Comparison of ENCODE assay signal across 17 cellular contexts in the genomic region with DNA sequence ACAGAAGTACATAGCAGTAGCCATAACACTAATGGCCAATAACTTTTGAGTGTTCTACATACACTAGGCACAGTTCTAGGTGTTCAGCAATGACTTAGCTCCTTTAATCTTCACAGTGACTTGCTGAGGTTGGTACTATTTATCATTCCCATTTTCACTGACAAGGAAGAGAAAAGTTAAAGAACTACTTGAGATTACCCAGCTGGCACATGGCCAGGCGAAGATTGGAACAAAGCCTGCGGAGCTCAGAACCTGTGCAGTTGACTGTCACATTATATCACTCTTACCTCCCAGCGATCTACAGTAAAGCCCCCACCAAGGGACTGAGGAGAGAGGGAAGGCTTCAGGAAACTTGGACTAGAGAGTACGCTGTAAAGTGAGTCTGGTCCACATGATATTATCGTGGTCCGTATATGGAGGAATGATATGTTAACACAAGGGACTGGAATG. TPM values are rescaled to one million over a fixed set of nuclear protein-coding genes. Genes with fewer than 3 reads are reported as not detected.
DNase-seq lines count a peak whose midpoint lies in the region; ATAC-seq and TF ChIP-seq lines count a peak whose summit lies in the region.
"Had no signal": no experiment of that assay in that cellular context is flagged by ENCODE, and none has a peak within 500 bp of the region (broad histone marks: within the 10 kb centered on the region; RNA-seq: fewer than 3 reads in every experiment).

No MANE protein-coding gene starts in this region.

- H3K9me3 ChIP-seq in HEK293 (ENCODE audit: control insufficient read depth, insufficient read depth, low read depth, low read length) (no peaks in the 10 kb centered on the region), sigmoid colon (no peaks in the 10 kb centered on the region), ascending aorta (no peaks in the 10 kb centered on the region)

- POLR2A ChIA-PET in HEK293 (lab: Yijun Ruan, JAX), result interaction anchor here (1.9 kb wide), 1 partner anchor 89 kb away, joined by 11 read pairs; a partner anchor contains a TSS

- H3K27ac ChIP-seq in HEK293 (ENCODE audit: extremely low read depth, low read depth, low read length) (peak overlapping the region; percentile 34), foreskin keratinocyte (no peak overlapping the region), sigmoid colon (peak overlapping the region; percentile 35 to 70 (median 66)), ascending aorta (no peak overlapping the region)

- DNase-seq in NCI-H82 treated with DMSO at 0.1 percent for 48 hours (lab: John Stamatoyannopoulos, UW; ENCODE audit: unreplicated experiment) (peak; percentile 87), foreskin keratinocyte (no peak), sigmoid colon (no peak), ascending aorta (ENCODE audit: low spot score in 2 of 2) (no peak), posterior vena cava (ENCODE audit: low spot score) (no peak)
- DNase-seq: activated CD4-positive, alpha-beta T cell treated with anti-CD3 and anti-CD28 coated beads for 1 hour; activated CD8-positive, alpha-beta memory T cell treated with anti-CD3 and anti-CD28 coated beads, Interleukin-2, amount 50 U/mL, for 4 hours; activated naive CD4-positive, alpha-beta T cell treated with anti-CD3 and anti-CD28 coated beads, Interleukin-2, amount 10 ng/mL, durations not matched to agents 7 days and 5 days; HCEC 1CT; Karpas-422; NCI-H1417; NCI-H446 treated with DMSO at 0.1 percent for 48 hours; stimulated activated naive B cell treated with anti-CD40 and anti-IgM and Interleukin-4, amounts not matched to agents 10 μg/mL and 1 μg/mL and 100 μg/mL, for 72 hours; T-cell had no signal

- H3K27me3 ChIP-seq in foreskin keratinocyte, result no peaks in the 10 kb centered on the region
- H3K27me3 ChIP-seq in sigmoid colon, result no peaks in the 10 kb centered on the region
- H3K27me3 ChIP-seq in ascending aorta, result no peaks in the 10 kb centered on the region

- H3K4me3 ChIP-seq in HEK293 (ENCODE audit: low read depth, low read length) (no peak overlapping the region), sigmoid colon (no peak overlapping the region), ascending aorta (no peak overlapping the region)
- H3K4me3 ChIP-seq: lung had no signal

- H3K36me3 ChIP-seq in HEK293 (ENCODE audit: control insufficient read depth in 2 of 2, insufficient read depth in 1 of 2, low read length in 2 of 2), result no peaks in the 10 kb centered on the region
- H3K36me3 ChIP-seq in sigmoid colon, result no peaks in the 10 kb centered on the region
- H3K36me3 ChIP-seq in ascending aorta, result no peaks in the 10 kb centered on the region

- CTCF ChIA-PET in HEK293 (lab: Yijun Ruan, JAX), result no interaction called here

- no peak for TF ChIP-seq EP300 in sigmoid colon (IDR thresholded peaks at IDR 0.05)

- ATAC-seq in foreskin keratinocyte (peak; percentile 12), HG02885 (IDR thresholded peaks at IDR 0.05; ENCODE audit: poor library complexity, unreplicated experiment) (no peak)
- ATAC-seq: stimulated activated naive B cell treated with anti-CD40 and anti-IgM and Interleukin-4, amounts not matched to agents 10 μg/mL and 1 μg/mL and 100 μg/mL, for 72 hours; T-cell had no signal

- TF ChIP-seq POLR2A in sigmoid colon (IDR thresholded peaks at IDR 0.05), result no peak

- WGBS in sigmoid colon, 2 donors, result 20 to 61% methylated on average over 6 of the region's 6 CpGs

- TF ChIP-seq CTCF in HEK293 (tag by site-specific recombination; IDR thresholded peaks at IDR 0.05) (no peak), foreskin keratinocyte (conservative IDR thresholded peaks at IDR 0.05) (no peak), sigmoid colon (IDR thresholded peaks at IDR 0.05) (no peak), ascending aorta (IDR thresholded peaks at IDR 0.05) (no peak)

- H3K4me1 ChIP-seq in HEK293 (ENCODE audit: control insufficient read depth, insufficient read depth, low read length) (peaks cover 3% of the 10 kb centered on the region; the same call in 1 of the 2 replicates), foreskin keratinocyte (peaks cover 14% of the 10 kb centered on the region), sigmoid colon (peaks cover 0 to 54% (median 47%) of the 10 kb centered on the region in 4 donors), ascending aorta (no peaks in the 10 kb centered on the region)

- intact Hi-C loops in sigmoid colon (cut with DNase I), result loop anchor here (2.0 to 5.0 kb wide), 2 partner anchors 41 to 90 kb away; a partner anchor contains a TSS
- intact Hi-C loops in ascending aorta (cut with DNase I), result no loop called here
- intact Hi-C loops in posterior vena cava (cut with DNase I), result no loop called here

TF ChIP-seq in HEK293, 187 proteins besides CTCF, POLR2A, EP300 and RAD21 (continues in another document):
- TF ChIP-seq KLF10 (tag by site-specific recombination; IDR thresholded peaks at IDR 0.05) (0 out of 2 replicates have a peak, but pooled peaks have one; percentile 25), ZSCAN30 (tag by site-specific recombination; IDR thresholded peaks at IDR 0.05) (no peak), GLIS1 (tag by site-specific recombination; IDR thresholded peaks at IDR 0.05) (peak; percentile 79), OSR2 (tag by site-specific recombination; IDR thresholded peaks at IDR 0.05) (peak; percentile 45; the same call in 1 of the 2 replicates), ZNF600 (tag by site-specific recombination; IDR thresholded peaks at IDR 0.05) (0 out of 2 replicates have a peak, but pooled peaks have one; percentile 10), KLF1 (tag by site-specific recombination; IDR thresholded peaks at IDR 0.05) (no peak), ZBTB17 (tag by site-specific recombination; IDR thresholded peaks at IDR 0.05) (peak; percentile 56)
- TF ChIP-seq, protein P1, sequence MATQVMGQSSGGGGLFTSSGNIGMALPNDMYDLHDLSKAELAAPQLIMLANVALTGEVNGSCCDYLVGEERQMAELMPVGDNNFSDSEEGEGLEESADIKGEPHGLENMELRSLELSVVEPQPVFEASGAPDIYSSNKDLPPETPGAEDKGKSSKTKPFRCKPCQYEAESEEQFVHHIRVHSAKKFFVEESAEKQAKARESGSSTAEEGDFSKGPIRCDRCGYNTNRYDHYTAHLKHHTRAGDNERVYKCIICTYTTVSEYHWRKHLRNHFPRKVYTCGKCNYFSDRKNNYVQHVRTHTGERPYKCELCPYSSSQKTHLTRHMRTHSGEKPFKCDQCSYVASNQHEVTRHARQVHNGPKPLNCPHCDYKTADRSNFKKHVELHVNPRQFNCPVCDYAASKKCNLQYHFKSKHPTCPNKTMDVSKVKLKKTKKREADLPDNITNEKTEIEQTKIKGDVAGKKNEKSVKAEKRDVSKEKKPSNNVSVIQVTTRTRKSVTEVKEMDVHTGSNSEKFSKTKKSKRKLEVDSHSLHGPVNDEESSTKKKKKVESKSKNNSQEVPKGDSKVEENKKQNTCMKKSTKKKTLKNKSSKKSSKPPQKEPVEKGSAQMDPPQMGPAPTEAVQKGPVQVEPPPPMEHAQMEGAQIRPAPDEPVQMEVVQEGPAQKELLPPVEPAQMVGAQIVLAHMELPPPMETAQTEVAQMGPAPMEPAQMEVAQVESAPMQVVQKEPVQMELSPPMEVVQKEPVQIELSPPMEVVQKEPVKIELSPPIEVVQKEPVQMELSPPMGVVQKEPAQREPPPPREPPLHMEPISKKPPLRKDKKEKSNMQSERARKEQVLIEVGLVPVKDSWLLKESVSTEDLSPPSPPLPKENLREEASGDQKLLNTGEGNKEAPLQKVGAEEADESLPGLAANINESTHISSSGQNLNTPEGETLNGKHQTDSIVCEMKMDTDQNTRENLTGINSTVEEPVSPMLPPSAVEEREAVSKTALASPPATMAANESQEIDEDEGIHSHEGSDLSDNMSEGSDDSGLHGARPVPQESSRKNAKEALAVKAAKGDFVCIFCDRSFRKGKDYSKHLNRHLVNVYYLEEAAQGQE (tag by site-specific recombination; IDR thresholded peaks at IDR 0.05), result no peak
- TF ChIP-seq, protein P2, sequence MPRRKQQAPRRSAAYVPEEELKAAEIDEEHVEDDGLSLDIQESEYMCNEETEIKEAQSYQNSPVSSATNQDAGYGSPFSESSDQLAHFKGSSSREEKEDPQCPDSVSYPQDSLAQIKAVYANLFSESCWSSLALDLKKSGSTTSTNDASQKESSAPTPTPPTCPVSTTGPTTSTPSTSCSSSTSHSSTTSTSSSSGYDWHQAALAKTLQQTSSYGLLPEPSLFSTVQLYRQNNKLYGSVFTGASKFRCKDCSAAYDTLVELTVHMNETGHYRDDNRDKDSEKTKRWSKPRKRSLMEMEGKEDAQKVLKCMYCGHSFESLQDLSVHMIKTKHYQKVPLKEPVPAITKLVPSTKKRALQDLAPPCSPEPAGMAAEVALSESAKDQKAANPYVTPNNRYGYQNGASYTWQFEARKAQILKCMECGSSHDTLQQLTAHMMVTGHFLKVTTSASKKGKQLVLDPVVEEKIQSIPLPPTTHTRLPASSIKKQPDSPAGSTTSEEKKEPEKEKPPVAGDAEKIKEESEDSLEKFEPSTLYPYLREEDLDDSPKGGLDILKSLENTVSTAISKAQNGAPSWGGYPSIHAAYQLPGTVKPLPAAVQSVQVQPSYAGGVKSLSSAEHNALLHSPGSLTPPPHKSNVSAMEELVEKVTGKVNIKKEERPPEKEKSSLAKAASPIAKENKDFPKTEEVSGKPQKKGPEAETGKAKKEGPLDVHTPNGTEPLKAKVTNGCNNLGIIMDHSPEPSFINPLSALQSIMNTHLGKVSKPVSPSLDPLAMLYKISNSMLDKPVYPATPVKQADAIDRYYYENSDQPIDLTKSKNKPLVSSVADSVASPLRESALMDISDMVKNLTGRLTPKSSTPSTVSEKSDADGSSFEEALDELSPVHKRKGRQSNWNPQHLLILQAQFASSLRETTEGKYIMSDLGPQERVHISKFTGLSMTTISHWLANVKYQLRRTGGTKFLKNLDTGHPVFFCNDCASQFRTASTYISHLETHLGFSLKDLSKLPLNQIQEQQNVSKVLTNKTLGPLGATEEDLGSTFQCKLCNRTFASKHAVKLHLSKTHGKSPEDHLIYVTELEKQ (tag by site-specific recombination; IDR thresholded peaks at IDR 0.05; ENCODE audit: borderline replicate concordance), result no peak
- TF ChIP-seq, protein P3, sequence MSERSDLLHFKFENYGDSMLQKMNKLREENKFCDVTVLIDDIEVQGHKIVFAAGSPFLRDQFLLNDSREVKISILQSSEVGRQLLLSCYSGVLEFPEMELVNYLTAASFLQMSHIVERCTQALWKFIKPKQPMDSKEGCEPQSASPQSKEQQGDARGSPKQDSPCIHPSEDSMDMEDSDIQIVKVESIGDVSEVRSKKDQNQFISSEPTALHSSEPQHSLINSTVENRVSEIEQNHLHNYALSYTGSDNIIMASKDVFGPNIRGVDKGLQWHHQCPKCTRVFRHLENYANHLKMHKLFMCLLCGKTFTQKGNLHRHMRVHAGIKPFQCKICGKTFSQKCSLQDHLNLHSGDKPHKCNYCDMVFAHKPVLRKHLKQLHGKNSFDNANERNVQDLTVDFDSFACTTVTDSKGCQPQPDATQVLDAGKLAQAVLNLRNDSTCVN (tag by site-specific recombination; optimal IDR thresholded peaks at IDR 0.05), result no peak

RNA-seq across cellular contexts. Expression of a gene that starts 42.4 kb away (rescaled TPM):
- total RNA-seq in foreskin keratinocyte, result 21.5 and 23.6 TPM in 2 replicates
- 9.2 and 11.1 TPM in 2 replicates for polyA plus RNA-seq in foreskin keratinocyte
- total RNA-seq in sigmoid colon, result 10 to 100 TPM in 2 of 4 donors, 1 to 10 TPM in 2; 7.3 to 18.3 (median 9.9) TPM
- polyA plus RNA-seq in sigmoid colon, result 1 to 10 TPM in 1 of 3 donors, under 1 TPM in 2; 0.60 to 2.7 (median 0.92) TPM
- total RNA-seq in ascending aorta, result 6.1 TPM
- 10 to 100 TPM; 10.6 to 13.0 TPM for total RNA-seq in posterior vena cava

Comparison
In these comparisons a context has a peak if more than half of its experiments do, and no peak if none do; other contexts are left out.
1. H3K27ac ChIP-seq: peak in HEK293 (single experiment) and sigmoid colon (4 of 4); none in foreskin keratinocyte (single experiment) and ascending aorta (0 of 2).